24 cellular contexts compared by ENCODE assay signal in the genomic region with DNA sequence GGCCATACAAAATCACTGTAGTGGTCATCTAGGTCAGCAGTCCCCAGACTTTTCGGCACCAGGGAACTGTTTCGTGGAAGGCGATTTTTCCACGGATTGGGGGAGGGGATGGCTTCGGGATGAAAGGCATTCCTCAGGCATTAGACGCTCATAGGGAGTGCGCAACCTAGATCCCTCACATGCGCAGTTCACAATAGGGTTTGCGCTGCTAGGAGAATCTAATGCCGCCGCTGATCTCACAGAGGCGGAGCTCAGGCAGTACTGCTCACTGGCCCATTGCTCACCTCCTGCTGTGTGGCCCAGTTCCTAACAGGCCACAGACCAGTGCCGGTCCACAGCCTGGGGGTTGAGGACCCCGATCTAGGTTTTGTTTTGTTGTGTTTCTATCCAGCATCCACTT.
"Had no signal": no experiment of that assay in that cellular context is flagged by ENCODE, and none has a peak within 500 bp of the region (broad histone marks: within the 10 kb centered on the region; RNA-seq: fewer than 3 reads in every experiment).

No MANE protein-coding gene starts in this region.

- H3K9me3 ChIP-seq: esophagus muscularis mucosa, psoas muscle, thyroid gland, upper lobe of right lung had no signal

- H3K27ac ChIP-seq: esophagus muscularis mucosa, parathyroid adenoma, psoas muscle, thyroid gland, upper lobe of right lung had no signal

- H3K4me3 ChIP-seq: esophagus muscularis mucosa, psoas muscle, smooth muscle cell, thyroid gland, upper lobe of right lung had no signal

- H3K27me3 ChIP-seq: esophagus muscularis mucosa, thyroid gland, upper lobe of right lung had no signal

- H3K4me1 ChIP-seq: parathyroid adenoma, upper lobe of right lung had no signal

- H2AFZ ChIP-seq: parathyroid adenoma had no signal

- H3K36me3 ChIP-seq: thyroid gland, upper lobe of right lung had no signal

- H3K4me2 ChIP-seq: smooth muscle cell had no signal

- DNase-seq: activated CD4-positive, alpha-beta T cell treated with anti-CD3 and anti-CD28 coated beads for 4 hours; activated CD4-positive, alpha-beta T cell treated with anti-CD3 and anti-CD28 coated beads, Interleukin-2, amount 50 U/mL, for 4 hours; activated CD8-positive, alpha-beta memory T cell treated with anti-CD3 and anti-CD28 coated beads for 24 hours; activated effector memory CD4-positive, alpha-beta T cell treated with Interleukin-2 at 50 U/mL for 16 hours; activated naive CD4-positive, alpha-beta T cell treated with Interleukin-2 at 50 U/mL for 16 hours; anterior cingulate cortex; effector CD4-positive, alpha-beta T cell; foreskin melanocyte; left cardiac atrium; mammary epithelial cell; naive thymus-derived CD4-positive, alpha-beta T cell; occipital lobe; psoas muscle; stimulated activated CD4-positive, alpha-beta T cell treated with anti-CD3 and anti-CD28 coated beads, Interleukin-1b, Interleukin-23, amount 100 ng/mL, for 48 hours; stimulated activated CD4-positive, alpha-beta T cell treated with anti-CD3 and anti-CD28 coated beads, Interleukin-4, amount 100 ng/mL, for 4 hours; stimulated activated CD8-positive, alpha-beta memory T cell treated with anti-CD3 and anti-CD28 coated beads, Interleukin-4, amount 100 ng/mL, for 48 hours; stimulated activated naive CD8-positive, alpha-beta T cell treated with anti-CD3 and anti-CD28 coated beads, Interleukin-15, amount 100 ng/mL, for 72 hours; substantia nigra; T-cell; thyroid gland; upper lobe of right lung had no signal

- H3K79me2 ChIP-seq: parathyroid adenoma had no signal

- H3K9ac ChIP-seq: parathyroid adenoma had no signal
